8 cellular contexts compared by ENCODE assay signal in the genomic region with DNA sequence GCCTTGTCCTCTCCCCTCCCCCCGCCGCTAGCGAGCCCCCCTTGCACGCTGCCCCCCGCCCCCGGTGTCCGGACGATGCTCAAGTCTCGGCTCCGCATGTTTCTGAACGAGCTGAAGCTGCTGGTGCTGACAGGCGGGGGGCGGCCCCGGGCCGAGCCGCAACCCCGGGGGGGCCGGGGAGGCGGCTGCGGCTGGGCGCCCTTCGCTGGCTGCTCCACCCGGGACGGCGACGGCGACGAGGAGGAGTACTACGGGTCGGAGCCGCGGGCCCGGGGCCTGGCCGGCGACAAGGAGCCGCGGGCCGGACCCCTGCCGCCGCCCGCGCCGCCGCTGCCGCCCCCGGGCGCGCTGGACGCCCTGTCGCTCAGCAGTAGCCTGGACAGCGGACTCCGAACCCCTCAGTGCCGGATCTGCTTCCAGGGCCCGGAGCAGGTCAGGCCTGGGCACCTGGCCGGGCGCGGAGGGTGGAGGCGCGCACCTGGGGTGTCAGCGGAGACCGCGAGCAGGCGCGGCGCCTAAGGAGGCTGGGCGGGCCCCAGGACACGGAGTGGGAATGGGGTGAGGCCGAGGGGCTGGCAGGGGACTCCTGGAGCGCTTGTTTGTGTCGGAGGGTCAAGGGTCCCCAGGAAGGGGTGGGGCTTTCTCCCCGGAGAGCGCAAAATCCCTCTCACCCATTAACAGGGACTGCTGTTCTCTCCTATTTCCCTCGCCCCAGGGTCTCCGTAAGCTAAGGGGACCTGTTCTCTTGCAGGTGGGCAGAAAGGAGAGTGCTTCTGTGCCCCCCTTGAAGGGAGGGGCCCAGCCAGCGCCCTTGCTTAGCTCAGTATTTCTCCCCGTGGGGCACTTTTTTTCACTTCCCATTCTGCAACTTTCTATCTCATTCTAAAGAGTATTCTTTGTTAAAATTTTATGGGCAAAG. TPM values are rescaled to one million over a fixed set of nuclear protein-coding genes. Genes with fewer than 3 reads are reported as not detected.
A peak's percentile ranks its signal among the peaks of the same experiment; 100 is the strongest.
DNase-seq lines count a peak whose midpoint lies in the region; ATAC-seq and TF ChIP-seq lines count a peak whose summit lies in the region.

No MANE protein-coding gene starts in this region.

- no peak overlapping the region for H2BK5ac ChIP-seq in trophoblast cell (ENCODE audit: low read depth, low read length, poor library complexity)

- H3K27ac ChIP-seq in BLaER1 (no peak overlapping the region), HUES64 (ENCODE audit: low read depth, low read length) (no peak overlapping the region), trophoblast cell (ENCODE audit: low read depth, low read length) (no peak overlapping the region)

- H3K14ac ChIP-seq in trophoblast cell (ENCODE audit: low read length): no peak overlapping the region

- H3K4me3 Mint-ChIP-seq in activated T-cell treated with anti-CD3 and anti-CD28 coated beads, Interleukin-2, amount 50 U/mL, for 24 hours: peak overlapping the region; percentile 84

- peaks cover 67% of the 10 kb centered on the region for H3K27me3 ChIP-seq in BLaER1
- H3K27me3 ChIP-seq in HUES64 (ENCODE audit: insufficient read depth, low read length): peaks cover 47% of the 10 kb centered on the region
- H3K27me3 ChIP-seq in trophoblast cell (ENCODE audit: insufficient read depth, low read length): peaks cover 22% of the 10 kb centered on the region

- H3K9me3 ChIP-seq in BLaER1: no peaks in the 10 kb centered on the region
- no peaks in the 10 kb centered on the region for H3K9me3 ChIP-seq in HUES64 (ENCODE audit: insufficient read depth, low read depth, low read length)
- H3K9me3 ChIP-seq in trophoblast cell (ENCODE audit: insufficient read depth, low read depth, low read length): peaks cover 5% of the 10 kb centered on the region

- peaks cover 51% of the 10 kb centered on the region for H3K36me3 Mint-ChIP-seq in activated T-cell treated with anti-CD3 and anti-CD28 coated beads, Interleukin-2, amount 50 U/mL, for 24 hours (ENCODE audit: low read depth)

- no peak overlapping the region for H4K12ac ChIP-seq in trophoblast cell (ENCODE audit: low read depth, low read length)

- no peak overlapping the region for H4K91ac ChIP-seq in trophoblast cell (ENCODE audit: low read depth, low read length)

- H3K18ac ChIP-seq in trophoblast cell (ENCODE audit: low read length): no peak overlapping the region

- H3K4me1 ChIP-seq in BLaER1 (peaks cover 44% of the 10 kb centered on the region), HUES64 (ENCODE audit: insufficient read depth, low read length) (peaks cover 18% of the 10 kb centered on the region), trophoblast cell (ENCODE audit: control insufficient read depth in 1 of 2, insufficient read depth in 2 of 2, low read length in 2 of 2) (peaks cover 7 to 18% of the 10 kb centered on the region in 2 experiments)

- H2BK120ac ChIP-seq in trophoblast cell (ENCODE audit: insufficient read depth, low read length, poor library complexity): no peak overlapping the region

- H2BK12ac ChIP-seq in trophoblast cell (ENCODE audit: low read length): no peak overlapping the region

- peaks cover 58% of the 10 kb centered on the region for H4K20me1 ChIP-seq in BLaER1

- H3K79me1 ChIP-seq in trophoblast cell (ENCODE audit: low read length): peaks cover 3% of the 10 kb centered on the region

- no peak overlapping the region for H3K4ac ChIP-seq in trophoblast cell (ENCODE audit: low read depth, low read length)

- H3K36me3 ChIP-seq in BLaER1 (peaks cover 17% of the 10 kb centered on the region), HUES64 (ENCODE audit: insufficient read depth, low read length) (peaks cover 4% of the 10 kb centered on the region), trophoblast cell (ENCODE audit: control insufficient read depth in 1 of 2, insufficient read depth in 2 of 2, low read length in 2 of 2) (peaks cover 1 to 5% of the 10 kb centered on the region in 2 experiments)

- peaks cover 61% of the 10 kb centered on the region for H3K4me1 Mint-ChIP-seq in activated T-cell treated with anti-CD3 and anti-CD28 coated beads, Interleukin-2, amount 50 U/mL, for 24 hours (ENCODE audit: low read depth)

- H3K23ac ChIP-seq in trophoblast cell (ENCODE audit: low read length): no peak overlapping the region

- H2AK5ac ChIP-seq in trophoblast cell (ENCODE audit: low read length): no peak overlapping the region

- ATAC-seq in HG03520 (IDR thresholded peaks at IDR 0.05; ENCODE audit: unreplicated experiment): no peak

- peak; percentile 58 for DNase-seq in activated T-cell treated with anti-CD3 and anti-CD28 coated beads, Interleukin-2, amount 50 U/mL, for 24 hours
- DNase-seq in fibroblast of pulmonary artery (ENCODE audit: low read depth): no peak
- DNase-seq in trophoblast cell: peak in 1 of 2 donors; percentile 26
- no peak for DNase-seq in NCI-H1694 (lab: John Stamatoyannopoulos, UW)
- DNase-seq in NCI-H345 treated with DMSO at 0.1 percent for 48 hours (lab: John Stamatoyannopoulos, UW; ENCODE audit: unreplicated experiment): no peak

- H3K9me3 Mint-ChIP-seq in activated T-cell treated with anti-CD3 and anti-CD28 coated beads, Interleukin-2, amount 50 U/mL, for 24 hours: no peaks in the 10 kb centered on the region

- H3K9ac ChIP-seq in BLaER1 (peak overlapping the region; percentile 65), HUES64 (ENCODE audit: low read depth, low read length) (no peak overlapping the region), trophoblast cell (ENCODE audit: low read length) (no peak overlapping the region)

- H3K27ac Mint-ChIP-seq in activated T-cell treated with anti-CD3 and anti-CD28 coated beads, Interleukin-2, amount 50 U/mL, for 24 hours: peak overlapping the region; percentile 19

- H2AFZ ChIP-seq in trophoblast cell (ENCODE audit: insufficient read depth, low read length, poor library complexity): peak overlapping the region; percentile 66

- under 1% methylated on average over 75 of the region's 76 CpGs for WGBS in HUES64
- WGBS in trophoblast cell (ENCODE audit: extremely low coverage, insufficient coverage, insufficient read length): no CpG with 5 or more reads among the region's 76 CpGs

- H4K8ac ChIP-seq in trophoblast cell (ENCODE audit: low read depth, low read length): no peak overlapping the region

- H3K4me2 ChIP-seq in BLaER1 (peak overlapping the region; percentile 99), trophoblast cell (ENCODE audit: low read length) (peak overlapping the region; percentile 86)

- TF ChIP-seq CTCF in fibroblast of pulmonary artery (IDR thresholded peaks at IDR 0.05; ENCODE audit: low read length, missing control alignments): no peak

- no peaks in the 10 kb centered on the region for H3K27me3 Mint-ChIP-seq in activated T-cell treated with anti-CD3 and anti-CD28 coated beads, Interleukin-2, amount 50 U/mL, for 24 hours

- peaks cover 9% of the 10 kb centered on the region for H3K79me2 ChIP-seq in trophoblast cell (ENCODE audit: control insufficient read depth, insufficient read depth, low read length, poor library complexity)

- H3K4me3 ChIP-seq in BLaER1 (peak overlapping the region; percentile 73), HUES64 (ENCODE audit: low read length) (peak overlapping the region; percentile 47), fibroblast of pulmonary artery (replicated peaks; ENCODE audit: low read depth, low read length) (peak overlapping the region; percentile 48), trophoblast cell (ENCODE audit: low read depth, low read length) (peak overlapping the region; percentile 66)

RNA-seq across cellular contexts. Expression of a gene that starts 0.8 kb away (rescaled TPM):
- 3.7 TPM for polyA plus RNA-seq in HUES64 (2013, experiment 1 of 2)
- polyA plus RNA-seq in HUES64 (2013, experiment 2 of 2): 4.6 TPM
- 1.1 and 1.4 TPM in 2 replicates for polyA plus RNA-seq in trophoblast cell (2013)

RNA-seq across cellular contexts. Expression of a gene that starts 3.6 kb away (rescaled TPM):
- polyA plus RNA-seq in HUES64 (2013, experiment 1 of 2): 171 TPM
- polyA plus RNA-seq in HUES64 (2013, experiment 2 of 2): 146 TPM
- polyA plus RNA-seq in trophoblast cell (2013): 66.1 and 68.0 TPM in 2 replicates

RNA-seq across cellular contexts. Expression of a gene that starts 10.9 kb away (rescaled TPM):
- 9.3 TPM for polyA plus RNA-seq in HUES64 (2013, experiment 1 of 2)
- polyA plus RNA-seq in HUES64 (2013, experiment 2 of 2): 15.3 TPM
- 8.1 and 8.8 TPM in 2 replicates for polyA plus RNA-seq in trophoblast cell (2013)

RNA-seq across cellular contexts. Expression of a gene that starts 11.2 kb away (rescaled TPM):
- 0.95 TPM for polyA plus RNA-seq in HUES64 (2013, experiment 1 of 2)
- 1.2 TPM for polyA plus RNA-seq in HUES64 (2013, experiment 2 of 2)
- polyA plus RNA-seq in trophoblast cell (2013): 0.48 and 0.51 TPM in 2 replicates

RNA-seq across cellular contexts. Expression of a gene that starts 16.2 kb away (rescaled TPM):
- polyA plus RNA-seq in HUES64 (2013, experiment 1 of 2): 42.8 TPM
- 36.9 TPM for polyA plus RNA-seq in HUES64 (2013, experiment 2 of 2)
- 7.1 and 7.9 TPM in 2 replicates for polyA plus RNA-seq in trophoblast cell (2013)
